9 cellular contexts compared by ENCODE assay signal in the genomic region with DNA sequence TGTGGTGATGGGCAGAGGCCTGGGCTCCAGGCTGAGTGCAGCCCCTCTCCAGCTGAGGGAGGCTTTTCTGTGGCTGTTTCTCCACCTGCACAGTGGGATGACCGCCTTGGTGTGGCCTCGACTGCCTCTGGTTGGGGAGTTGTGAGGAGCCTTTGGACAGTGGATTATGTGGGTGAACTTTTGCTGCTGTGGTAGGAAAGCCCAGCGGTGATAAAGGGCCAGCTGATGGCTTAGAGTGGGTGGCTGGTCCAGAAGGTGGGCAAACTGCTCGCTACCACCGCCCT. TPM values are rescaled to one million over a fixed set of nuclear protein-coding genes. Genes with fewer than 3 reads are reported as not detected.
DNase-seq lines count a peak whose midpoint lies in the region; ATAC-seq lines count a peak whose summit lies in the region.
"Had no signal": no experiment of that assay in that cellular context is flagged by ENCODE, and none has a peak within 500 bp of the region (broad histone marks: within the 10 kb centered on the region; RNA-seq: fewer than 3 reads in every experiment).

No MANE protein-coding gene starts in this region.

- peaks cover 0 to 13% (median 8%) of the 10 kb centered on the region in 5 donors for H3K27me3 ChIP-seq in subcutaneous abdominal adipose tissue (ENCODE audit: control insufficient read depth in 5 of 5, insufficient read depth in 4 of 5, low read length in 5 of 5)

- H3K36me3 Mint-ChIP-seq in T-helper 2 cell treated with Interferon-gamma antibody and Interleukin-4, amounts not matched to agents 5 μg/mL and 100 μg/mL, for 36 hours (ENCODE audit: low read depth) = peaks cover 11% of the 10 kb centered on the region
- H3K36me3 Mint-ChIP-seq in activated naive CD8-positive, alpha-beta T cell treated with anti-CD3 and anti-CD28 coated beads for 36 hours = peaks cover 14% of the 10 kb centered on the region
- peaks cover 0 to 4% (median 0%) of the 10 kb centered on the region in 3 donors for H3K36me3 Mint-ChIP-seq in immature natural killer cell

- no peak for DNase-seq in T-helper 2 cell treated with Interferon-gamma antibody and Interleukin-4, amounts not matched to agents 5 μg/mL and 100 μg/mL, for 36 hours (ENCODE audit: low spot score)
- DNase-seq in T-helper 2 cell (no peak), immature natural killer cell (no peak), GOT3 (lab: John Stamatoyannopoulos, UW) (no peak), glomerular visceral epithelial cell (ENCODE audit: extremely low spot score) (no peak)
- DNase-seq in activated naive CD8-positive, alpha-beta T cell treated with anti-CD3 and anti-CD28 coated beads for 36 hours = no peak

- H3K4me1 Mint-ChIP-seq in T-helper 2 cell treated with Interferon-gamma antibody and Interleukin-4, amounts not matched to agents 5 μg/mL and 100 μg/mL, for 36 hours (ENCODE audit: low read depth) = peaks cover 24% of the 10 kb centered on the region
- peaks cover 31% of the 10 kb centered on the region for H3K4me1 Mint-ChIP-seq in activated naive CD8-positive, alpha-beta T cell treated with anti-CD3 and anti-CD28 coated beads for 36 hours
- H3K4me1 Mint-ChIP-seq in immature natural killer cell = peaks cover 38 to 46% of the 10 kb centered on the region in 2 donors

- peak overlapping the region; percentile 89 for H3K27ac ChIP-seq in subcutaneous abdominal adipose tissue (ENCODE audit: low read depth, low read length)

- H3K4me3 ChIP-seq in subcutaneous abdominal adipose tissue (ENCODE audit: low read depth in 1 of 5, low read length in 5 of 5) = peak overlapping the region; percentile 67 to 76 (median 75)

- H3K9me3 Mint-ChIP-seq in T-helper 2 cell treated with Interferon-gamma antibody and Interleukin-4, amounts not matched to agents 5 μg/mL and 100 μg/mL, for 36 hours = no peaks in the 10 kb centered on the region
- H3K9me3 Mint-ChIP-seq in activated naive CD8-positive, alpha-beta T cell treated with anti-CD3 and anti-CD28 coated beads for 36 hours = no peaks in the 10 kb centered on the region
- H3K9me3 Mint-ChIP-seq in immature natural killer cell = no peaks in the 10 kb centered on the region

- no peak for ATAC-seq in HG03039 (IDR thresholded peaks at IDR 0.05; ENCODE audit: unreplicated experiment)

- H3K36me3 ChIP-seq in subcutaneous abdominal adipose tissue (ENCODE audit: control insufficient read depth in 5 of 5, insufficient read depth in 5 of 5, low read length in 5 of 5) = peaks cover 0 to 8% (median 3%) of the 10 kb centered on the region in 5 donors

- peak overlapping the region; percentile 87 for H3K4me3 Mint-ChIP-seq in T-helper 2 cell treated with Interferon-gamma antibody and Interleukin-4, amounts not matched to agents 5 μg/mL and 100 μg/mL, for 36 hours
- peak overlapping the region; percentile 86 for H3K4me3 Mint-ChIP-seq in activated naive CD8-positive, alpha-beta T cell treated with anti-CD3 and anti-CD28 coated beads for 36 hours
- peak overlapping the region; percentile 90 to 98 (median 94) for H3K4me3 Mint-ChIP-seq in immature natural killer cell

- H3K27me3 Mint-ChIP-seq in T-helper 2 cell treated with Interferon-gamma antibody and Interleukin-4, amounts not matched to agents 5 μg/mL and 100 μg/mL, for 36 hours (ENCODE audit: low read depth) = peaks cover 21% of the 10 kb centered on the region
- peaks cover 40% of the 10 kb centered on the region for H3K27me3 Mint-ChIP-seq in activated naive CD8-positive, alpha-beta T cell treated with anti-CD3 and anti-CD28 coated beads for 36 hours
- peaks cover 19 to 34% (median 19%) of the 10 kb centered on the region in 3 donors for H3K27me3 Mint-ChIP-seq in immature natural killer cell (ENCODE audit: low read depth in 3 of 3)

- peaks cover 2 to 56% (median 48%) of the 10 kb centered on the region in 5 donors for H3K4me1 ChIP-seq in subcutaneous abdominal adipose tissue (ENCODE audit: control insufficient read depth in 5 of 5, insufficient read depth in 5 of 5, low read length in 5 of 5)

- peak overlapping the region in 2 of 5 donors; percentile 65 to 74 for H3K9ac ChIP-seq in subcutaneous abdominal adipose tissue (ENCODE audit: low read length in 5 of 5)

- peak overlapping the region; percentile 94 for H3K27ac Mint-ChIP-seq in T-helper 2 cell treated with Interferon-gamma antibody and Interleukin-4, amounts not matched to agents 5 μg/mL and 100 μg/mL, for 36 hours
- peak overlapping the region; percentile 98 for H3K27ac Mint-ChIP-seq in activated naive CD8-positive, alpha-beta T cell treated with anti-CD3 and anti-CD28 coated beads for 36 hours
- H3K27ac Mint-ChIP-seq in immature natural killer cell = peak overlapping the region; percentile 91 to 99 (median 98)

- no peaks in the 10 kb centered on the region for H3K9me3 ChIP-seq in subcutaneous abdominal adipose tissue (ENCODE audit: control insufficient read depth in 5 of 5, low read length in 5 of 5)

RNA-seq across cellular contexts. Expression of a gene that starts 1.4 kb away (rescaled TPM):
- 10 to 100 TPM; 46.5 to 46.9 TPM for total RNA-seq in activated naive CD8-positive, alpha-beta T cell treated with anti-CD3 and anti-CD28 coated beads for 36 hours
- polyA plus RNA-seq in immature natural killer cell = 10 to 100 TPM in 1 of 3 donors, 1 to 10 TPM in 2; 4.6 to 18.0 (median 8.7) TPM

RNA-seq across cellular contexts. Expression of a gene that starts 3.8 kb away (rescaled TPM):
- not detected for total RNA-seq in activated naive CD8-positive, alpha-beta T cell treated with anti-CD3 and anti-CD28 coated beads for 36 hours
- polyA plus RNA-seq in immature natural killer cell = not detected

RNA-seq across cellular contexts. Expression of a gene that starts 12.9 kb away (rescaled TPM):
- not detected for total RNA-seq in activated naive CD8-positive, alpha-beta T cell treated with anti-CD3 and anti-CD28 coated beads for 36 hours
- not detected for polyA plus RNA-seq in immature natural killer cell
- total RNA-seq: SK-MEL-5 had no signal

RNA-seq across cellular contexts. Expression of a gene that starts 13.4 kb away (rescaled TPM):
- total RNA-seq in activated naive CD8-positive, alpha-beta T cell treated with anti-CD3 and anti-CD28 coated beads for 36 hours = 100 to 1,000 TPM; 235 to 248 TPM
- 100 to 1,000 TPM; 216 to 464 (median 322) TPM for polyA plus RNA-seq in immature natural killer cell

RNA-seq across cellular contexts. Expression of a gene that starts 13.9 kb away (rescaled TPM):
- total RNA-seq in activated naive CD8-positive, alpha-beta T cell treated with anti-CD3 and anti-CD28 coated beads for 36 hours = 100 to 1,000 TPM; 111 to 116 TPM
- 100 to 1,000 TPM; 319 to 558 (median 418) TPM for polyA plus RNA-seq in immature natural killer cell
